In genomic region chr4:156711196-156711590, GRCh38 we compare ENCODE assay signal across 23 cellular contexts.
DNase-seq lines count a peak whose midpoint lies in the region; ATAC-seq, FAIRE-seq and TF ChIP-seq lines count a peak whose summit lies in the region.
"Had no signal": no experiment of that assay in that cellular context is flagged by ENCODE, and none has a peak within 500 bp of the region (broad histone marks: within the 10 kb centered on the region; RNA-seq: fewer than 3 reads in every experiment).

No MANE protein-coding gene starts in this region.

- no peaks in the 10 kb centered on the region for H3F3A ChIP-seq in smooth muscle cell (ENCODE audit: low read depth)

- TF ChIP-seq CTCF in astrocyte (IDR thresholded peaks at IDR 0.05; ENCODE audit: insufficient read depth, low read depth, low read length) (no peak), smooth muscle cell (IDR thresholded peaks at IDR 0.05; ENCODE audit: borderline replicate concordance, insufficient read depth, poor library complexity, severe bottlenecking) (no peak)

- peaks cover 5% of the 10 kb centered on the region for H3K4me1 Mint-ChIP-seq in astrocyte (ENCODE audit: low read depth, unreplicated experiment)
- H3K4me1 Mint-ChIP-seq: B cell; CD4-positive, CD25-positive, alpha-beta regulatory T cell had no signal

- no peaks in the 10 kb centered on the region for H3K79me2 ChIP-seq in astrocyte (ENCODE audit: insufficient read depth, low read length)
- H3K79me2 ChIP-seq in smooth muscle cell (ENCODE audit: low read depth): no peaks in the 10 kb centered on the region

- no peaks in the 10 kb centered on the region for H3K36me3 Mint-ChIP-seq in astrocyte (ENCODE audit: low read depth, unreplicated experiment)
- H3K36me3 Mint-ChIP-seq: CD4-positive, CD25-positive, alpha-beta regulatory T cell; CD8-positive, alpha-beta T cell had no signal

- H3K4me3 ChIP-seq in astrocyte (ENCODE audit: insufficient read depth, low read depth, low read length): no peak overlapping the region
- no peak overlapping the region for H3K4me3 ChIP-seq in smooth muscle cell
- H3K4me3 ChIP-seq: A549, BLaER1 had no signal

- no peak overlapping the region for H3K4me2 ChIP-seq in astrocyte (ENCODE audit: low read length)
- no peak overlapping the region for H3K4me2 ChIP-seq in smooth muscle cell
- H3K4me2 ChIP-seq: A549, BLaER1 had no signal

- H3K4me3 Mint-ChIP-seq in astrocyte (ENCODE audit: unreplicated experiment): no peak overlapping the region
- H3K4me3 Mint-ChIP-seq: B cell; CD4-positive, CD25-positive, alpha-beta regulatory T cell; CD8-positive, alpha-beta T cell had no signal

- H3K36me3 ChIP-seq in astrocyte (ENCODE audit: insufficient read depth, low read length): no peaks in the 10 kb centered on the region
- H3K36me3 ChIP-seq in smooth muscle cell (ENCODE audit: low read depth): no peaks in the 10 kb centered on the region
- H3K36me3 ChIP-seq: BLaER1 had no signal

- no peaks in the 10 kb centered on the region for H4K20me1 ChIP-seq in astrocyte (ENCODE audit: insufficient read depth, low read length)
- no peaks in the 10 kb centered on the region for H4K20me1 ChIP-seq in smooth muscle cell (ENCODE audit: low read depth)
- H4K20me1 ChIP-seq: BLaER1 had no signal

- peak; percentile 8 for DNase-seq in AG20443 (ENCODE audit: low spot score)
- DNase-seq in NCI-H82 (lab: John Stamatoyannopoulos, UW): peak; percentile 70
- DNase-seq in astrocyte (ENCODE audit: low read depth): peak; percentile 15
- DNase-seq in smooth muscle cell (lab: John Stamatoyannopoulos, UW; ENCODE audit: unreplicated experiment): no peak
- no peak for DNase-seq in T-helper 9 cell
- no peak for DNase-seq in Ammon's horn (ENCODE audit: low spot score)
- DNase-seq: 8988T; ACHN; Caco-2; CD4-positive, CD25-positive, alpha-beta regulatory T cell; CD8-positive, alpha-beta T cell; DMS153; DND-41; H7; HCEC 1CT had no signal

- peak; percentile 63 for FAIRE-seq in astrocyte (lab: Jason Lieb, UNC)
- FAIRE-seq: A549, G401.6, GM12892, H1 had no signal

- no peak overlapping the region for H3K27ac Mint-ChIP-seq in astrocyte (ENCODE audit: unreplicated experiment)
- H3K27ac Mint-ChIP-seq: B cell; CD4-positive, CD25-positive, alpha-beta regulatory T cell; CD8-positive, alpha-beta T cell had no signal

- H3K9me3 Mint-ChIP-seq in astrocyte (ENCODE audit: unreplicated experiment): peaks cover 3% of the 10 kb centered on the region

- H3K9ac ChIP-seq in astrocyte (ENCODE audit: low read length) (no peak overlapping the region), smooth muscle cell (ENCODE audit: low read depth) (no peak overlapping the region)
- H3K9ac ChIP-seq: BLaER1 had no signal

- WGBS in smooth muscle cell (ENCODE audit: low lambda C conversion rate): 80% methylated on average over 4 of the region's 4 CpGs

- H3K27ac ChIP-seq in astrocyte (ENCODE audit: low read depth, low read length) (no peak overlapping the region), smooth muscle cell (ENCODE audit: low read depth) (no peak overlapping the region)
- H3K27ac ChIP-seq: A549, BLaER1, C4-2B had no signal

- H3K9me3 ChIP-seq in astrocyte (ENCODE audit: insufficient read depth, low read depth, low read length) (no peaks in the 10 kb centered on the region), smooth muscle cell (replicated peaks; ENCODE audit: low read depth) (no peaks in the 10 kb centered on the region)
- H3K9me3 ChIP-seq: A549, BLaER1, Caco-2 had no signal

- ATAC-seq in HG03460 (IDR thresholded peaks at IDR 0.05; ENCODE audit: unreplicated experiment): no peak
- ATAC-seq: A549; CD8-positive, alpha-beta T cell had no signal

- no peaks in the 10 kb centered on the region for H3K27me3 Mint-ChIP-seq in astrocyte (ENCODE audit: low read depth, unreplicated experiment)
- H3K27me3 Mint-ChIP-seq: B cell; CD4-positive, CD25-positive, alpha-beta regulatory T cell had no signal

- H3K27me3 ChIP-seq in astrocyte (ENCODE audit: insufficient read depth, low read length) (no peaks in the 10 kb centered on the region), smooth muscle cell (ENCODE audit: low read depth) (no peaks in the 10 kb centered on the region)
- H3K27me3 ChIP-seq: BLaER1 had no signal

- no peaks in the 10 kb centered on the region for H3K4me1 ChIP-seq in astrocyte (ENCODE audit: insufficient read depth, low read length)
- no peaks in the 10 kb centered on the region for H3K4me1 ChIP-seq in smooth muscle cell (ENCODE audit: low read depth)
- H3K4me1 ChIP-seq: A549, BLaER1, Caco-2 had no signal

- no peak overlapping the region for H2AFZ ChIP-seq in astrocyte (ENCODE audit: low read depth, low read length)
- peak overlapping the region; percentile 51 for H2AFZ ChIP-seq in smooth muscle cell (ENCODE audit: low read depth)

Comparison
In these comparisons a context has a peak if more than half of its experiments do, and no peak if none do; other contexts are left out.
1. DNase-seq: peak in AG20443 (single experiment), NCI-H82 (single experiment) and astrocyte (single experiment); none in smooth muscle cell (single experiment), T-helper 9 cell (single experiment) and Ammon's horn (single experiment).